Comparison of ENCODE assay signal across 8 cellular contexts in the genomic region with DNA sequence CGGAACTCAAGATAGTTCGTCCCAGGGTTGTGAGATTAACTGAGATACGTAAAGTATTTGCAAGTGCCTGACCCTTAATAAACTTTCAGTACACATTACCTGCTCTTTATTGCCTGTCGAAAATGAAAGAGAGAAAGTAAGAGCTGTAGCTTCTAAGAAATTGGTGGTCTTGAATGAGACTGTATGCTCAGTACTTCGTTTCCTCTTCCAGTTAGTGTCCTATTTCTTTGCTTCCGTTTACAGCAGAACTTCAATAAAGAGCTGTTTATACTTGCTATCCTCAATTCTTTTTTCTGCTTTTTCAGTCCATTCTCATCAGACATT. TPM values are rescaled to one million over a fixed set of nuclear protein-coding genes. Genes with fewer than 3 reads are reported as not detected.
DNase-seq lines count a peak whose midpoint lies in the region; ATAC-seq and TF ChIP-seq lines count a peak whose summit lies in the region.

No MANE protein-coding gene starts in this region.

- DNase-seq in KBM-7 (peak; percentile 52), cerebellum (ENCODE audit: low spot score) (peak; percentile 1), iPS-NIHi7 (ENCODE audit: extremely low spot score) (no peak), NCI-H2029 (lab: John Stamatoyannopoulos, UW) (no peak), DMS114 treated with DMSO at 0.1 percent for 48 hours (lab: John Stamatoyannopoulos, UW; ENCODE audit: unreplicated experiment) (no peak)

- H3K4me1 Mint-ChIP-seq in nephron: peaks cover 20% of the 10 kb centered on the region

- H3K27me3 Mint-ChIP-seq in nephron (ENCODE audit: low read depth): peaks cover 4% of the 10 kb centered on the region

- peaks cover 20% of the 10 kb centered on the region for H3K36me3 Mint-ChIP-seq in nephron (ENCODE audit: low read depth)

- TF ChIP-seq CTCF in GM12875 (IDR thresholded peaks at IDR 0.05; ENCODE audit: borderline replicate concordance, insufficient read depth, low read depth, low read length) (no peak), nephron (IDR thresholded peaks at IDR 0.05; ENCODE audit: unreplicated experiment in 3 of 3) (no peak)

- ATAC-seq in GM21576 (IDR thresholded peaks at IDR 0.05; ENCODE audit: unreplicated experiment): peak; percentile 59

- peaks cover 12% of the 10 kb centered on the region for H3K9me3 Mint-ChIP-seq in nephron

- peak overlapping the region; percentile 88 to 99 (median 97) for H3K27ac Mint-ChIP-seq in nephron

- in situ Hi-C loops in KBM-7 (cut with MboI; ENCODE audit: low pct_unique_long_range_greater_than_20kb, low sequenced_read_pairs): no loop called here

- peak overlapping the region; percentile 88 for H3K4me3 ChIP-seq in GM12875 (ENCODE audit: low read depth, low read length)

- H3K4me3 Mint-ChIP-seq in nephron: peak overlapping the region; percentile 90 to 93 (median 93)

RNA-seq across cellular contexts. Expression of gene SRFBP1, which starts 0.5 kb away (rescaled TPM):
- 25.5 TPM for total RNA-seq in cerebellum

Comparison
In these comparisons a context has a peak if more than half of its experiments do, and no peak if none do; other contexts are left out.
1. DNase-seq: peak in KBM-7 (single experiment) and cerebellum (single experiment); none in iPS-NIHi7 (single experiment), NCI-H2029 (single experiment) and DMS114 treated with DMSO at 0.1 percent for 48 hours (single experiment).